31 cellular contexts compared by ENCODE assay signal in the genomic region with DNA sequence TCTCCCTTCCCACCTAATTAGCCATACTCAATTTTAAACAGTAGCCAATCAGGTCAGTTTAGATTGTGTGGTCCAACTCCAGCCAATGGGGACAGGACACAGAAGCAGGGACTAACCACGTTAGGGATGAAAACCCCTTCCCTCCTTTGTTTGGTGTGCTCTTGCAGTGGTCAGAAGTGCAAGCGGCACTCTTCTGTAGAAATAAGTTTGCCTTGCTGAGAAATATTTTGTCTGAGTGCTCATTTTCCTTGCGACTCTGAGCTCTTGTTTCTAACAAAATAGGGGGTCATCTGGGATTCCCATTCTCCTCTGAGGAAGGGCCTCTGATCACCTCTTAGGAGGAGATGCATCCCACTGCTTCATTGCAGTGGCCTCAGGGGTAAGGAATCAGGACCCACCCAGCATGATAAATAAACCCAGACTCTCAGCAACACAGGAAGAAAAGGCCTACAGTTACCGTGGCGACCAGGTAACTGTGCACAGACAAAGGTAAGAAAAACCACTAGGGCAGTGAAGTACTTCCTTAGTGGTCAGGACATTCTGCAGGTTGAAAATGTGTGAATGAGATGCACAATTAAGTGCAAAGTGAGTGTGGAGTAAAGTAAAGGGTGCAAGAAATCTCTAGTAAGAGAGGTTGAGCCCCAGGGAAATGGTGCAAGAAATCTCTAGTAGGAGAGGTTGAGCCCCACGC. TPM values are rescaled to one million over a fixed set of nuclear protein-coding genes. Genes with fewer than 3 reads are reported as not detected.
"Had no signal": no experiment of that assay in that cellular context is flagged by ENCODE, and none has a peak within 500 bp of the region (broad histone marks: within the 10 kb centered on the region; RNA-seq: fewer than 3 reads in every experiment).

No MANE protein-coding gene starts in this region.

- H3K4me3 ChIP-seq: adrenal gland, body of pancreas had no signal

- H3K27me3 ChIP-seq: body of pancreas had no signal

- H3K9me3 ChIP-seq: adrenal gland had no signal

- H3K4me3 Mint-ChIP-seq: activated CD4-positive, alpha-beta memory T cell treated with anti-CD3 and anti-CD28 coated beads for 36 hours; activated CD4-positive, alpha-beta T cell treated with anti-CD3 and anti-CD28 coated beads for 36 hours; activated CD4-positive, alpha-beta T cell treated with anti-CD3 and anti-CD28 coated beads, Interleukin-2, amount 10 ng/mL, durations not matched to agents 24 days and 14 days; activated CD8-positive, alpha-beta memory T cell treated with anti-CD3 and anti-CD28 coated beads, Interleukin-2, amount 10 ng/mL, durations not matched to agents 7 days and 5 days; activated CD8-positive, alpha-beta T cell treated with anti-CD3 and anti-CD28 coated beads, Interleukin-2, amount 10 ng/mL, durations not matched to agents 7 days and 5 days; activated naive CD4-positive, alpha-beta T cell treated with anti-CD3 and anti-CD28 coated beads for 36 hours; activated naive CD4-positive, alpha-beta T cell treated with anti-CD3 and anti-CD28 coated beads, Interleukin-2, amount 50 U/mL, for 24 hours; activated naive CD8-positive, alpha-beta T cell treated with anti-CD3 and anti-CD28 coated beads for 36 hours; activated naive CD8-positive, alpha-beta T cell treated with anti-CD3 and anti-CD28 coated beads, Interleukin-2, amount 50 U/mL, for 24 hours; activated T-helper 1 cell treated with anti-CD3 and anti-CD28 coated beads, Interleukin-12 subunit alpha, Interleukin-12 subunit beta, Interleukin-2, Interleukin-4 antibody, amounts not matched to agents 30 ng/mL and 10 ng/mL and 1 ng/mL, durations not matched to agents 14 hours and 24 hours and 36 hours; endodermal cell; T-helper 2 cell treated with Interferon-gamma antibody and Interleukin-4, amounts not matched to agents 5 μg/mL and 100 μg/mL, for 36 hours had no signal

- ATAC-seq: activated CD4-positive, alpha-beta T cell treated with anti-CD3 and anti-CD28 coated beads for 36 hours; activated CD8-positive, alpha-beta memory T cell treated with anti-CD3 and anti-CD28 coated beads, Interleukin-2, amount 10 ng/mL, durations not matched to agents 7 days and 5 days; activated CD8-positive, alpha-beta T cell treated with anti-CD3 and anti-CD28 coated beads, Interleukin-2, amount 10 ng/mL, durations not matched to agents 7 days and 5 days; activated naive CD8-positive, alpha-beta T cell treated with anti-CD3 and anti-CD28 coated beads, Interleukin-2, amount 50 U/mL, for 24 hours; body of pancreas; esophagus mucosa had no signal

- H3K36me3 Mint-ChIP-seq: activated CD8-positive, alpha-beta memory T cell treated with anti-CD3 and anti-CD28 coated beads, Interleukin-2, amount 10 ng/mL, durations not matched to agents 7 days and 5 days; activated naive CD8-positive, alpha-beta T cell treated with anti-CD3 and anti-CD28 coated beads for 36 hours had no signal

- H3K4me1 Mint-ChIP-seq: activated CD4-positive, alpha-beta T cell treated with anti-CD3 and anti-CD28 coated beads for 36 hours; activated CD4-positive, alpha-beta T cell treated with anti-CD3 and anti-CD28 coated beads, Interleukin-2, amount 10 ng/mL, durations not matched to agents 24 days and 14 days; activated CD8-positive, alpha-beta memory T cell treated with anti-CD3 and anti-CD28 coated beads, Interleukin-2, amount 10 ng/mL, durations not matched to agents 7 days and 5 days; activated naive CD4-positive, alpha-beta T cell treated with anti-CD3 and anti-CD28 coated beads, Interleukin-2, amount 50 U/mL, for 24 hours; endodermal cell had no signal

- DNase-seq: activated CD4-positive, alpha-beta memory T cell treated with anti-CD3 and anti-CD28 coated beads for 36 hours; activated CD4-positive, alpha-beta T cell treated with anti-CD3 and anti-CD28 coated beads for 36 hours; activated CD4-positive, alpha-beta T cell treated with anti-CD3 and anti-CD28 coated beads, Interleukin-2, amount 10 ng/mL, durations not matched to agents 24 days and 14 days; activated CD4-positive, CD25-positive, alpha-beta regulatory T cell; activated CD4-positive, CD25-positive, alpha-beta regulatory T cell treated with anti-CD3 and anti-CD28 coated beads, Interleukin-2, amount 50 U/mL, for 72 hours; activated CD8-positive, alpha-beta memory T cell treated with anti-CD3 and anti-CD28 coated beads, Interleukin-2, amount 10 ng/mL, durations not matched to agents 7 days and 5 days; activated CD8-positive, alpha-beta memory T cell treated with anti-CD3 and anti-CD28 coated beads, Interleukin-2, amount 50 U/mL, for 4 hours; activated CD8-positive, alpha-beta T cell treated with anti-CD3 and anti-CD28 coated beads, Interleukin-2, amount 10 ng/mL, durations not matched to agents 7 days and 5 days; activated effector memory CD4-positive, alpha-beta T cell treated with anti-CD3 and anti-CD28 coated beads, Interleukin-2, amount 50 U/mL, for 16 hours; activated naive CD4-positive, alpha-beta T cell treated with anti-CD3 and anti-CD28 coated beads for 36 hours; activated naive CD8-positive, alpha-beta T cell treated with anti-CD3 and anti-CD28 coated beads for 36 hours; activated naive CD8-positive, alpha-beta T cell treated with anti-CD3 and anti-CD28 coated beads, Interleukin-2, amount 50 U/mL, for 24 hours; activated T-cell treated with anti-CD3 and anti-CD28 coated beads, Interleukin-2, amount 50 U/mL, for 1 hour; activated T-cell treated with anti-CD3 and anti-CD28 coated beads, Interleukin-2, amount 50 U/mL, for 48 hours; adrenal gland; amygdala; aorta; body of pancreas; caudate nucleus; cortex of kidney; effector CD8-positive, alpha-beta T cell; endodermal cell; foreskin fibroblast; head of caudate nucleus; hippocampal formation; T1000 had no signal

- H3K4me1 ChIP-seq: adrenal gland, body of pancreas had no signal

- H3K27ac Mint-ChIP-seq: activated CD4-positive, alpha-beta memory T cell treated with anti-CD3 and anti-CD28 coated beads for 36 hours; activated CD4-positive, alpha-beta T cell treated with anti-CD3 and anti-CD28 coated beads for 36 hours; activated CD4-positive, alpha-beta T cell treated with anti-CD3 and anti-CD28 coated beads, Interleukin-2, amount 10 ng/mL, durations not matched to agents 24 days and 14 days; activated CD8-positive, alpha-beta memory T cell treated with anti-CD3 and anti-CD28 coated beads, Interleukin-2, amount 10 ng/mL, durations not matched to agents 7 days and 5 days; activated CD8-positive, alpha-beta T cell treated with anti-CD3 and anti-CD28 coated beads, Interleukin-2, amount 10 ng/mL, durations not matched to agents 7 days and 5 days; activated naive CD4-positive, alpha-beta T cell treated with anti-CD3 and anti-CD28 coated beads for 36 hours; activated naive CD4-positive, alpha-beta T cell treated with anti-CD3 and anti-CD28 coated beads, Interleukin-2, amount 50 U/mL, for 24 hours; activated naive CD8-positive, alpha-beta T cell treated with anti-CD3 and anti-CD28 coated beads for 36 hours; activated naive CD8-positive, alpha-beta T cell treated with anti-CD3 and anti-CD28 coated beads, Interleukin-2, amount 50 U/mL, for 24 hours; activated T-helper 1 cell treated with anti-CD3 and anti-CD28 coated beads, Interleukin-12 subunit alpha, Interleukin-12 subunit beta, Interleukin-2, Interleukin-4 antibody, amounts not matched to agents 30 ng/mL and 10 ng/mL and 1 ng/mL, durations not matched to agents 14 hours and 24 hours and 36 hours; activated T-helper 2 cell treated with anti-CD3 and anti-CD28 coated beads, Interferon-gamma antibody, Interleukin-2, Interleukin-4, amounts not matched to agents 10 μg/mL and 5 μg/mL and 100 μg/mL, durations not matched to agents 14 hours and 24 hours and 36 hours; endodermal cell; T-helper 2 cell treated with Interferon-gamma antibody and Interleukin-4, amounts not matched to agents 5 μg/mL and 100 μg/mL, for 36 hours had no signal

- H3K27ac ChIP-seq: adrenal gland, body of pancreas had no signal

- H3K36me3 ChIP-seq: adrenal gland had no signal

RNA-seq across cellular contexts. Expression of a gene that starts 55.4 kb away (rescaled TPM):
- polyA plus RNA-seq: aorta had no signal
